Comparison of ENCODE assay signal across 1 cellular context in the genomic region with DNA sequence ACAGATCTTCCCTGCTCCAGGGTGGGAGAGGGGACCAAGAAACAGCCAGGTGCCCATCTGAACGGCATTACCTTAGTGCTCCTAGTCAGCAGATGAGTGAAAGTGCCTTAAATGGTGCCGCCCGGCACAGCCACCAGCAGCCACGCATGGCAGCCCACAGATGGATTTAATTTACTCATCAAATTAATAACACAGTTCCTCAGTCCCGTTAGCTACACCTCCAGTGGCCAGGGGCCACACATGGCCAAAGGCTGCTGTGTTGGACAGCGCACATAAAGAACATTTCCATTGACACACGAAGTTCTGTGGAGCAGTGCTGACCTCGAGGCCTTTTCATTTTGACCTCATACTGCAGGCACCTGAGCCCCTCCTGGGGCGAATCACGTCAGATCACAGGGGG.
TF ChIP-seq lines count a peak whose summit lies in the region.

No MANE protein-coding gene starts in this region.

TF ChIP-seq in SK-N-SH, 30 proteins besides CTCF, POLR2A, EP300 and RAD21 (continued from another document):
- TF ChIP-seq USF2 (IDR thresholded peaks at IDR 0.05; ENCODE audit: borderline replicate concordance, low read depth, low read length) (no peak), EZH2phosphoT487 (IDR thresholded peaks at IDR 0.05; ENCODE audit: borderline replicate concordance, low read depth) (no peak)
TF ChIP-seq in SK-N-SH: peak in this region for 4.
